ENCODE assay signal across 22 cellular contexts in the genomic region with DNA sequence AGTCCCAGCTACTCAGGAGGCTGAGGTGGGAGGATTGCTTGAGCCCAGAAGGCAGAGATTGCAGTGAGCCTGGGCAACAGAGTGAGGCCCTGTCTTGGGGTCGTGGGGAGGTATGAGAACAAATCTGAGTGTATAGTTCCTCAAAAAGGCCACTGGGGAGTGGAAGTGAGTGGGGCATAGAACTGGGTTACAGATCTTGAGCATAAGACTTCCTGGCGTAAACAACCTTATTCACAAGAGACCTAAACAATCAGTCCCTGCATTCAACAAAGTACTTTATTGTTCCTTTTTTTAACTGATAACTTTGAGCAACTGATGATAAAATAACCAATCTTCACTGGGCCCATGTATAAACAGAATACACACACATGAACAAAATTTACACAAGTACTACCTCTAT.
A peak's percentile ranks its signal among the peaks of the same experiment; 100 is the strongest.
DNase-seq lines count a peak whose midpoint lies in the region; ATAC-seq and TF ChIP-seq lines count a peak whose summit lies in the region.
"Had no signal": no experiment of that assay in that cellular context is flagged by ENCODE, and none has a peak within 500 bp of the region (broad histone marks: within the 10 kb centered on the region; RNA-seq: fewer than 3 reads in every experiment).

No MANE protein-coding gene starts in this region.

- H3K4me3 ChIP-seq in DOHH2 (ENCODE audit: low read length) (no peak overlapping the region), Karpas-422 (ENCODE audit: low read length) (no peak overlapping the region)
- H3K4me3 ChIP-seq: adrenal gland, breast epithelium had no signal

- intact Hi-C loops in dendritic cell treated with granulocyte-macrophage colony-stimulating factor and Interleukin-4, amounts not matched to agents 40 ng/mL and 50 ng/mL, for 4 days (cut with micrococcal nuclease) = no loop called here

- no peaks in the 10 kb centered on the region for H3K79me2 ChIP-seq in DOHH2 (ENCODE audit: control insufficient read depth, low read length)
- H3K79me2 ChIP-seq in Karpas-422 (ENCODE audit: low read length) = no peaks in the 10 kb centered on the region

- H3F3A ChIP-seq in DOHH2 (ENCODE audit: control insufficient read depth, insufficient read depth) = no peaks in the 10 kb centered on the region

- H3K4me1 ChIP-seq in DOHH2 (ENCODE audit: control insufficient read depth, low read length) (peaks cover 45% of the 10 kb centered on the region), Karpas-422 (ENCODE audit: low read length) (peaks cover 3% of the 10 kb centered on the region; the same call in 1 of the 2 replicates)
- H3K4me1 ChIP-seq: adrenal gland, breast epithelium had no signal

- no peaks in the 10 kb centered on the region for H3K27me3 Mint-ChIP-seq in dendritic cell treated with granulocyte-macrophage colony-stimulating factor and Interleukin-4, amounts not matched to agents 40 ng/mL and 50 ng/mL, for 4 days
- H3K27me3 Mint-ChIP-seq in stimulated activated memory B cell treated with anti-CD40 and anti-IgM and Interleukin-4, amounts not matched to agents 10 μg/mL and 1 μg/mL and 100 μg/mL, for 72 hours = no peaks in the 10 kb centered on the region

- no peaks in the 10 kb centered on the region for H3K36me3 ChIP-seq in DOHH2 (ENCODE audit: control insufficient read depth, low read length)
- no peaks in the 10 kb centered on the region for H3K36me3 ChIP-seq in Karpas-422 (ENCODE audit: insufficient read depth, low read length)
- H3K36me3 ChIP-seq: adrenal gland, breast epithelium had no signal

- peak overlapping the region; percentile 43 for H3K27ac Mint-ChIP-seq in dendritic cell treated with granulocyte-macrophage colony-stimulating factor and Interleukin-4, amounts not matched to agents 40 ng/mL and 50 ng/mL, for 4 days
- peak overlapping the region; percentile 76 for H3K27ac Mint-ChIP-seq in stimulated activated memory B cell treated with anti-CD40 and anti-IgM and Interleukin-4, amounts not matched to agents 10 μg/mL and 1 μg/mL and 100 μg/mL, for 72 hours
- H3K27ac Mint-ChIP-seq: activated CD8-positive, alpha-beta T cell treated with anti-CD3 and anti-CD28 coated beads, Interleukin-2, amount 10 ng/mL, durations not matched to agents 7 days and 5 days; CD8-positive, alpha-beta T cell had no signal

- H3K9me3 ChIP-seq in DOHH2 (ENCODE audit: control insufficient read depth, insufficient read depth, low read length) (no peaks in the 10 kb centered on the region), Karpas-422 (ENCODE audit: low read length) (no peaks in the 10 kb centered on the region)
- H3K9me3 ChIP-seq: adrenal gland, breast epithelium had no signal

- DNase-seq in MV-4-11 (lab: John Stamatoyannopoulos, UW) = peak; percentile 42
- DNase-seq in NCI-H524 (lab: John Stamatoyannopoulos, UW) = no peak
- no peak for DNase-seq in Karpas-422
- DNase-seq: activated CD4-positive, alpha-beta T cell treated with anti-CD3 and anti-CD28 coated beads for 1 hour; activated CD8-positive, alpha-beta T cell treated with anti-CD3 and anti-CD28 coated beads, Interleukin-2, amount 10 ng/mL, durations not matched to agents 7 days and 5 days; activated gamma-delta T cell treated with Interleukin-2 at 50 U/mL for 16 hours; adrenal gland; CD8-positive, alpha-beta T cell; dermis blood vessel endothelial cell; DMS79 treated with DMSO at 0.1 percent for 48 hours; left cardiac atrium; mesenchymal stem cell; NCI-H1436 treated with DMSO at 0.1 percent for 48 hours; NCI-H510A treated with DMSO at 0.1 percent for 48 hours; stimulated activated CD4-positive, alpha-beta T cell treated with anti-CD3 and anti-CD28 coated beads, Interleukin-4, amount 100 ng/mL, for 1 hour; T1000 had no signal

- H3K4me2 ChIP-seq in DOHH2 (ENCODE audit: low read length) (peak overlapping the region; percentile 17; the same call in 1 of the 2 replicates), Karpas-422 (ENCODE audit: low read depth, low read length, poor library complexity, severe bottlenecking) (no peak overlapping the region)

- H3K27ac ChIP-seq in DOHH2 (ENCODE audit: low read depth, low read length) (no peak overlapping the region), Karpas-422 (ENCODE audit: low read length) (no peak overlapping the region)
- H3K27ac ChIP-seq: adrenal gland had no signal

- peaks cover 33% of the 10 kb centered on the region for H3K4me1 Mint-ChIP-seq in dendritic cell treated with granulocyte-macrophage colony-stimulating factor and Interleukin-4, amounts not matched to agents 40 ng/mL and 50 ng/mL, for 4 days (ENCODE audit: low read depth)
- peaks cover 66% of the 10 kb centered on the region for H3K4me1 Mint-ChIP-seq in stimulated activated memory B cell treated with anti-CD40 and anti-IgM and Interleukin-4, amounts not matched to agents 10 μg/mL and 1 μg/mL and 100 μg/mL, for 72 hours

- no peak overlapping the region for H3K4me3 Mint-ChIP-seq in dendritic cell treated with granulocyte-macrophage colony-stimulating factor and Interleukin-4, amounts not matched to agents 40 ng/mL and 50 ng/mL, for 4 days
- H3K4me3 Mint-ChIP-seq in stimulated activated memory B cell treated with anti-CD40 and anti-IgM and Interleukin-4, amounts not matched to agents 10 μg/mL and 1 μg/mL and 100 μg/mL, for 72 hours = peak overlapping the region; percentile 32
- H3K4me3 Mint-ChIP-seq: activated CD8-positive, alpha-beta T cell treated with anti-CD3 and anti-CD28 coated beads, Interleukin-2, amount 10 ng/mL, durations not matched to agents 7 days and 5 days; CD8-positive, alpha-beta T cell had no signal

- H4K20me1 ChIP-seq in DOHH2 (ENCODE audit: control insufficient read depth, insufficient read depth, low read depth, low read length) (no peaks in the 10 kb centered on the region), Karpas-422 (ENCODE audit: insufficient read depth, low read depth, low read length) (no peaks in the 10 kb centered on the region)

- H3K27me3 ChIP-seq in DOHH2 (ENCODE audit: control insufficient read depth, low read length) = no peaks in the 10 kb centered on the region
- H3K27me3 ChIP-seq in Karpas-422 (ENCODE audit: low read length) = no peaks in the 10 kb centered on the region
- H3K27me3 ChIP-seq: adrenal gland, breast epithelium had no signal

- ATAC-seq in stimulated activated memory B cell treated with anti-CD40 and anti-IgM and Interleukin-4, amounts not matched to agents 10 μg/mL and 1 μg/mL and 100 μg/mL, for 72 hours = peak; percentile 94
- ATAC-seq in HG03139 (IDR thresholded peaks at IDR 0.05; ENCODE audit: unreplicated experiment) = no peak
- ATAC-seq: activated CD8-positive, alpha-beta T cell treated with anti-CD3 and anti-CD28 coated beads, Interleukin-2, amount 10 ng/mL, durations not matched to agents 7 days and 5 days; CD8-positive, alpha-beta T cell; HepG2; left cardiac atrium had no signal

- peak; percentile 11 for TF ChIP-seq CTCF in DOHH2 (IDR thresholded peaks at IDR 0.05; ENCODE audit: low read depth, low read length, poor library complexity, severe bottlenecking)

- H2AFZ ChIP-seq in Karpas-422 (ENCODE audit: low read length) = no peak overlapping the region

- no peaks in the 10 kb centered on the region for H3K36me3 Mint-ChIP-seq in dendritic cell treated with granulocyte-macrophage colony-stimulating factor and Interleukin-4, amounts not matched to agents 40 ng/mL and 50 ng/mL, for 4 days (ENCODE audit: low read depth)
- peaks cover 14% of the 10 kb centered on the region for H3K36me3 Mint-ChIP-seq in stimulated activated memory B cell treated with anti-CD40 and anti-IgM and Interleukin-4, amounts not matched to agents 10 μg/mL and 1 μg/mL and 100 μg/mL, for 72 hours
- H3K36me3 Mint-ChIP-seq: CD8-positive, alpha-beta T cell had no signal

- H3K9me3 Mint-ChIP-seq in dendritic cell treated with granulocyte-macrophage colony-stimulating factor and Interleukin-4, amounts not matched to agents 40 ng/mL and 50 ng/mL, for 4 days = no peaks in the 10 kb centered on the region
- H3K9me3 Mint-ChIP-seq in stimulated activated memory B cell treated with anti-CD40 and anti-IgM and Interleukin-4, amounts not matched to agents 10 μg/mL and 1 μg/mL and 100 μg/mL, for 72 hours = peaks cover under 1% of the 10 kb centered on the region
- H3K9me3 Mint-ChIP-seq: CD8-positive, alpha-beta T cell had no signal

- H3K9ac ChIP-seq in Karpas-422 (ENCODE audit: low read length) = no peak overlapping the region

- H3K9me2 ChIP-seq in DOHH2 (replicated peaks; ENCODE audit: control insufficient read depth, low read length) = no peaks in the 10 kb centered on the region
- H3K9me2 ChIP-seq in Karpas-422 (replicated peaks; ENCODE audit: insufficient read depth, low read length) = no peaks in the 10 kb centered on the region
